ENCODE assay signal across 11 cellular contexts in genomic region chr10:68543004-68543918, GRCh38. TPM values are rescaled to one million over a fixed set of nuclear protein-coding genes. Genes with fewer than 3 reads are reported as not detected.
DNase-seq lines count a peak whose midpoint lies in the region; ATAC-seq and TF ChIP-seq lines count a peak whose summit lies in the region.
"Had no signal": no experiment of that assay in that cellular context is flagged by ENCODE, and none has a peak within 500 bp of the region (broad histone marks: within the 10 kb centered on the region; RNA-seq: fewer than 3 reads in every experiment).

No MANE protein-coding gene starts in this region.

- TF ChIP-seq CTCF in psoas muscle (IDR thresholded peaks at IDR 0.05) (no peak), OCI-LY7 (conservative IDR thresholded peaks at IDR 0.05; ENCODE audit: low read length) (no peak)

- H3K79me2 ChIP-seq in OCI-LY7 (ENCODE audit: insufficient read depth, low read depth, low read length): no peaks in the 10 kb centered on the region

- H2AFZ ChIP-seq in OCI-LY7 (ENCODE audit: low read length): no peak overlapping the region

- peak; percentile 68 for ATAC-seq in GM18499 (IDR thresholded peaks at IDR 0.05; ENCODE audit: insufficient read depth, unreplicated experiment)
- peak; percentile 61 for ATAC-seq in HG03520 (IDR thresholded peaks at IDR 0.05; ENCODE audit: unreplicated experiment)
- peak; percentile 90 to 96 (median 94) for ATAC-seq in psoas muscle
- ATAC-seq in aorta (ENCODE audit: low FRiP score): no peak
- ATAC-seq: effector memory CD8-positive, alpha-beta T cell had no signal

- CTCF ChIA-PET in OCI-LY7 (lab: Charles Lee; ENCODE audit: unreplicated experiment): no interaction called here

- POLR2A ChIA-PET in OCI-LY7 (lab: Charles Lee): interaction anchor here (0.6 to 1.1 kb wide), 2 partner anchors 15 to 85 kb away, joined by 3 read pairs; no protein-coding TSS in a partner anchor

- intact Hi-C loops in psoas muscle (cut with DNase I) (loop anchor here in 1 of 2 donors (10.0 kb wide), 1 partner anchor 172 kb away; no protein-coding TSS in a partner anchor), OCI-LY7 (cut with micrococcal nuclease; ENCODE audit: unreplicated experiment) (no loop called here), aorta (cut with DNase I) (no loop called here)

- no peaks in the 10 kb centered on the region for H4K20me1 ChIP-seq in OCI-LY7 (ENCODE audit: insufficient read depth, low read length)

- H3K27me3 ChIP-seq in psoas muscle (ENCODE audit: insufficient read depth in 3 of 3, low read length in 2 of 3) (no peaks in the 10 kb centered on the region), aorta (ENCODE audit: control insufficient read depth in 1 of 2, insufficient read depth in 2 of 2, low read length in 1 of 2) (no peaks in the 10 kb centered on the region)
- H3K27me3 ChIP-seq: ovary had no signal

- DNase-seq in astrocyte of the hippocampus (ENCODE audit: low read depth, low spot score) (peak; percentile 77), psoas muscle (no peak), OCI-LY7 (ENCODE audit: low spot score) (no peak), aorta (no peak), NCI-H128 (lab: John Stamatoyannopoulos, UW; ENCODE audit: unreplicated experiment) (no peak), dermis blood vessel endothelial cell (no peak)
- DNase-seq: effector memory CD8-positive, alpha-beta T cell; ovary had no signal

- H3K4me1 ChIP-seq in psoas muscle (peaks cover 20% of the 10 kb centered on the region), OCI-LY7 (ENCODE audit: insufficient read depth, low read length, poor library complexity, severe bottlenecking) (no peaks in the 10 kb centered on the region), aorta (ENCODE audit: control insufficient read depth in 1 of 2, insufficient read depth in 2 of 2, low read length in 2 of 2) (no peaks in the 10 kb centered on the region)

- no TSS peak for BruUV-seq in OCI-LY7 (replicated peaks; lab: Mats Ljungman, UMichigan)

- H3K9me3 ChIP-seq in psoas muscle (no peaks in the 10 kb centered on the region), OCI-LY7 (ENCODE audit: low read length) (no peaks in the 10 kb centered on the region), aorta (ENCODE audit: control insufficient read depth, low read length) (no peaks in the 10 kb centered on the region)
- H3K9me3 ChIP-seq: ovary had no signal

- H3K36me3 ChIP-seq in psoas muscle (ENCODE audit: insufficient read depth in 1 of 2, low read depth in 1 of 2) (no peaks in the 10 kb centered on the region), OCI-LY7 (ENCODE audit: insufficient read depth, low read length) (no peaks in the 10 kb centered on the region), aorta (ENCODE audit: control insufficient read depth in 1 of 2, insufficient read depth in 2 of 2, low read length in 1 of 2) (no peaks in the 10 kb centered on the region)
- H3K36me3 ChIP-seq: ovary had no signal

- H3K4me3 ChIP-seq in psoas muscle: no peak overlapping the region
- no peak overlapping the region for H3K4me3 ChIP-seq in OCI-LY7 (ENCODE audit: low read depth, low read length, poor library complexity, severe bottlenecking)
- no peak overlapping the region for H3K4me3 ChIP-seq in aorta (ENCODE audit: low read length in 2 of 2)
- H3K4me3 ChIP-seq: ovary had no signal

- H3K4me2 ChIP-seq in OCI-LY7 (ENCODE audit: low read length): no peak overlapping the region

- no peaks in the 10 kb centered on the region for H3K9me2 ChIP-seq in OCI-LY7 (ENCODE audit: insufficient read depth, low read length)

- H3K27ac ChIP-seq in psoas muscle (peak overlapping the region; percentile 68), OCI-LY7 (ENCODE audit: low read depth, low read length, poor library complexity, severe bottlenecking) (no peak overlapping the region), aorta (ENCODE audit: low read depth in 1 of 2, low read length in 2 of 2) (no peak overlapping the region)
- H3K27ac ChIP-seq: ovary, VCaP had no signal

- WGBS in psoas muscle, 3 donors: 64 to 81% (median 68%) methylated on average over 5 of the region's 5 CpGs
- 76 to 77% methylated on average over 5 of the region's 5 CpGs for WGBS in aorta, 2 donors

RNA-seq across cellular contexts. Expression of gene SLC25A16, which starts 15.9 kb away (rescaled TPM):
- total RNA-seq in psoas muscle (10 to 100 TPM in 3 of 4 donors, 1 to 10 TPM in 1; 9.6 to 14.0 (median 13.2) TPM), OCI-LY7 (2022) (20.9 and 25.7 TPM in 2 replicates), aorta (10 to 100 TPM; 20.7 to 29.1 TPM), dermis blood vessel endothelial cell (8.2 and 13.7 TPM in 2 replicates)
- polyA plus RNA-seq in psoas muscle (10 to 100 TPM in 1 of 3 donors, 1 to 10 TPM in 2; 3.1 to 11.2 (median 4.5) TPM), aorta (1 to 10 TPM; 5.5 to 9.0 TPM)
- 7.1 and 15.4 TPM in 2 replicates for total RNA-seq in OCI-LY7 (2014; rRNA removed; shearing (Covaris generic))

RNA-seq across cellular contexts. Expression of gene TET1, which starts 16.9 kb away (rescaled TPM):
- total RNA-seq in psoas muscle: 1 to 10 TPM in 3 of 4 donors, under 1 TPM in 1; 0.66 to 1.8 (median 1.1) TPM
- polyA plus RNA-seq in psoas muscle: under 1 TPM; 0.04 to 0.22 (median 0.09) TPM
- total RNA-seq in OCI-LY7 (2014; rRNA removed; shearing (Covaris generic)): 3.0 and 3.3 TPM in 2 replicates
- 3.4 and 3.8 TPM in 2 replicates for total RNA-seq in OCI-LY7 (2022)
- total RNA-seq in aorta: 1 to 10 TPM; 2.2 to 3.6 TPM
- under 1 TPM; 0.18 to 0.25 TPM for polyA plus RNA-seq in aorta
- 1.2 TPM in 2 replicates for total RNA-seq in dermis blood vessel endothelial cell
